18 cellular contexts compared by ENCODE assay signal in genomic region chr10:123250640-123251039, GRCh38.
"Had no signal": no experiment of that assay in that cellular context is flagged by ENCODE, and none has a peak within 500 bp of the region (broad histone marks: within the 10 kb centered on the region; RNA-seq: fewer than 3 reads in every experiment).

No MANE protein-coding gene starts in this region.

- FAIRE-seq: endometrium, keratinocyte had no signal

- H3K36me3 ChIP-seq: ascending aorta, breast epithelium, left lung, tibial artery had no signal

- ATAC-seq: activated CD4-positive, CD25-positive, alpha-beta regulatory T cell treated with anti-CD3 and anti-CD28 coated beads, Interleukin-2, amount 50 U/mL, for 24 hours; activated T-cell treated with anti-CD3 and anti-CD28 coated beads, Interleukin-2, amount 50 U/mL, for 72 hours; left lung; stimulated activated naive CD8-positive, alpha-beta T cell treated with anti-CD3 and anti-CD28 coated beads, Interleukin-15, Interleukin-2, amounts not matched to agents 100 U/mL and 50 U/mL, for 24 hours had no signal

- H3K27ac ChIP-seq: ascending aorta, breast epithelium, coronary artery, left lung, tibial artery had no signal

- H3K4me3 ChIP-seq: ascending aorta, breast epithelium, coronary artery, left lung, tibial artery had no signal

- H3K27me3 ChIP-seq: ascending aorta, breast epithelium, left lung, tibial artery had no signal

- H3K9me3 ChIP-seq: ascending aorta, breast epithelium, left lung, tibial artery had no signal

- H3K4me1 ChIP-seq: ascending aorta, breast epithelium, left lung, tibial artery had no signal

- DNase-seq: activated CD4-positive, alpha-beta T cell treated with anti-CD3 and anti-CD28 coated beads, Interleukin-2, amount 50 U/mL, for 4 hours; activated effector memory CD4-positive, alpha-beta T cell treated with anti-CD3 and anti-CD28 coated beads, Interleukin-2, amount 50 U/mL, for 16 hours; activated naive CD4-positive, alpha-beta T cell treated with anti-CD3 and anti-CD28 coated beads, Interleukin-2, amount 50 U/mL, for 16 hours; activated T-cell treated with anti-CD3 and anti-CD28 coated beads, Interleukin-2, amount 50 U/mL, for 72 hours; erythroblast; foreskin melanocyte; head of caudate nucleus; left lung; nephron progenitor cell; stimulated activated naive CD8-positive, alpha-beta T cell treated with anti-CD3 and anti-CD28 coated beads, Interleukin-15, Interleukin-2, amounts not matched to agents 100 U/mL and 50 U/mL, for 24 hours; substantia nigra; tibial artery had no signal
